1 cellular context compared by ENCODE assay signal in the genomic region with DNA sequence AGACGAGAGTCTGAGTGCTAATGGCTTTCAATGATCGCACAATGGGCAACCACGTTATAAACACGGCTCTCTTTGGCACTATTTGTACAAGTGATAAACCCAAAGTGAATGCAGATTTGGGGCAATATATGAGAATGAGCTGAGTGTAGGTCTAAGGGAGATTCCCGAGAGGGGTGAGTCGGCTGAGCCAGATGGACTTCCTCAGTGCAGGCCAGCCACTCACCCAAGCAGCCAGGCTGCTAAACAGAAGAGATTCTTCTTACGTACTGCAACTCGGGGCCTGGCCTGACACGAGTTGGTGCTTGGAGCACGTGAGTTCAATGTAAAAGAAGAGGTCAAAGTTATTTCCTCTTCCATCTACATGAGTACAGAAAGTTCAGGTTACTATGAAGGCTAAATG.
TF ChIP-seq lines count a peak whose summit lies in the region.

No MANE protein-coding gene starts in this region.

TF ChIP-seq in H1, 55 proteins besides CTCF, POLR2A, EP300 and RAD21 (continued from another document):
- TF ChIP-seq KDM1A (IDR thresholded peaks at IDR 0.05; ENCODE audit: borderline replicate concordance, low read length) = no peak
- no peak for TF ChIP-seq TEAD4 (IDR thresholded peaks at IDR 0.05; ENCODE audit: low read depth, low read length)
- TF ChIP-seq, protein P1, sequence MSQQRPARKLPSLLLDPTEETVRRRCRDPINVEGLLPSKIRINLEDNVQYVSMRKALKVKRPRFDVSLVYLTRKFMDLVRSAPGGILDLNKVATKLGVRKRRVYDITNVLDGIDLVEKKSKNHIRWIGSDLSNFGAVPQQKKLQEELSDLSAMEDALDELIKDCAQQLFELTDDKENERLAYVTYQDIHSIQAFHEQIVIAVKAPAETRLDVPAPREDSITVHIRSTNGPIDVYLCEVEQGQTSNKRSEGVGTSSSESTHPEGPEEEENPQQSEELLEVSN (IDR thresholded peaks at IDR 0.05) = no peak
- no peak for TF ChIP-seq TAF7 (optimal IDR thresholded peaks at IDR 0.05; ENCODE audit: borderline replicate concordance, low read depth, low read length)
- TF ChIP-seq POU5F1 (IDR thresholded peaks at IDR 0.05; ENCODE audit: low read depth, low read length) = no peak
- TF ChIP-seq CBX5 (IDR thresholded peaks at IDR 0.05; ENCODE audit: low read depth, low read length) = no peak
- TF ChIP-seq CREB1 (IDR thresholded peaks at IDR 0.05) = no peak
